In genomic region chr5:893711-894110, GRCh38 we compare ENCODE assay signal across 1 cellular context.
TF ChIP-seq lines count a peak whose summit lies in the region.

No MANE protein-coding gene starts in this region.

TF ChIP-seq in HepG2, 621 proteins besides CTCF, POLR2A, EP300 and RAD21:
- TF ChIP-seq NFE2 (CRISPR knock-in tag; IDR thresholded peaks at IDR 0.05) (no peak), ZSCAN20 (CRISPR knock-in tag; IDR thresholded peaks at IDR 0.05; ENCODE audit: borderline replicate concordance) (no peak), PREB (CRISPR knock-in tag; IDR thresholded peaks at IDR 0.05) (no peak), MAFF (IDR thresholded peaks at IDR 0.05; ENCODE audit: low read depth, low read length) (peak; percentile 51; the same call in 1 of the 2 replicates), BCL6 (CRISPR knock-in tag; IDR thresholded peaks at IDR 0.05) (no peak), TOE1 (CRISPR knock-in tag; IDR thresholded peaks at IDR 0.05) (no peak), ZNF75D (CRISPR knock-in tag; IDR thresholded peaks at IDR 0.05; ENCODE audit: borderline replicate concordance) (no peak), EZH2 (conservative IDR thresholded peaks at IDR 0.05; ENCODE audit: low read depth, low read length) (no peak), MAFK (conservative IDR thresholded peaks at IDR 0.05 in 1 of 2, IDR thresholded peaks at IDR 0.05 in 1 of 2; ENCODE audit: low read length in 2 of 2) (peak; percentile 53 to 74), ZNF768 (CRISPR knock-in tag; IDR thresholded peaks at IDR 0.05) (peak; percentile 93), CEBPB (IDR thresholded peaks at IDR 0.05; ENCODE audit: borderline replicate concordance, low read depth, low read length) (no peak), RNF2 (conservative IDR thresholded peaks at IDR 0.05; ENCODE audit: low read depth) (no peak), ZSCAN30 (CRISPR knock-in tag; IDR thresholded peaks at IDR 0.05) (no peak), GZF1 (CRISPR knock-in tag; IDR thresholded peaks at IDR 0.05) (no peak), ZBTB43 (CRISPR knock-in tag; conservative IDR thresholded peaks at IDR 0.05) (no peak), TMF1 (CRISPR knock-in tag; IDR thresholded peaks at IDR 0.05; ENCODE audit: low read depth) (no peak), KDM5B (CRISPR knock-in tag; IDR thresholded peaks at IDR 0.05; ENCODE audit: borderline replicate concordance) (no peak), ZNF577 (CRISPR knock-in tag; IDR thresholded peaks at IDR 0.05; ENCODE audit: borderline replicate concordance, low read depth) (no peak), RARA (CRISPR knock-in tag; IDR thresholded peaks at IDR 0.05) (no peak), RBFOX2 (IDR thresholded peaks at IDR 0.05; ENCODE audit: low read depth, low read length) (no peak), PHF20 (CRISPR knock-in tag; IDR thresholded peaks at IDR 0.05) (0 out of 2 replicates have a peak, but pooled peaks have one; percentile 20), ZSCAN9 (CRISPR knock-in tag; IDR thresholded peaks at IDR 0.05; ENCODE audit: borderline replicate concordance) (no peak)
- TF ChIP-seq, protein P1, sequence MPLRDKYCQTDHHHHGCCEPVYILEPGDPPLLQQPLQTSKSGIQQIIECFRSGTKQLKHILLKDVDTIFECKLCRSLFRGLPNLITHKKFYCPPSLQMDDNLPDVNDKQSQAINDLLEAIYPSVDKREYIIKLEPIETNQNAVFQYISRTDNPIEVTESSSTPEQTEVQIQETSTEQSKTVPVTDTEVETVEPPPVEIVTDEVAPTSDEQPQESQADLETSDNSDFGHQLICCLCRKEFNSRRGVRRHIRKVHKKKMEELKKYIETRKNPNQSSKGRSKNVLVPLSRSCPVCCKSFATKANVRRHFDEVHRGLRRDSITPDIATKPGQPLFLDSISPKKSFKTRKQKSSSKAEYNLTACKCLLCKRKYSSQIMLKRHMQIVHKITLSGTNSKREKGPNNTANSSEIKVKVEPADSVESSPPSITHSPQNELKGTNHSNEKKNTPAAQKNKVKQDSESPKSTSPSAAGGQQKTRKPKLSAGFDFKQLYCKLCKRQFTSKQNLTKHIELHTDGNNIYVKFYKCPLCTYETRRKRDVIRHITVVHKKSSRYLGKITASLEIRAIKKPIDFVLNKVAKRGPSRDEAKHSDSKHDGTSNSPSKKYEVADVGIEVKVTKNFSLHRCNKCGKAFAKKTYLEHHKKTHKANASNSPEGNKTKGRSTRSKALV (CRISPR knock-in tag; IDR thresholded peaks at IDR 0.05): no peak
- TF ChIP-seq, protein P2, sequence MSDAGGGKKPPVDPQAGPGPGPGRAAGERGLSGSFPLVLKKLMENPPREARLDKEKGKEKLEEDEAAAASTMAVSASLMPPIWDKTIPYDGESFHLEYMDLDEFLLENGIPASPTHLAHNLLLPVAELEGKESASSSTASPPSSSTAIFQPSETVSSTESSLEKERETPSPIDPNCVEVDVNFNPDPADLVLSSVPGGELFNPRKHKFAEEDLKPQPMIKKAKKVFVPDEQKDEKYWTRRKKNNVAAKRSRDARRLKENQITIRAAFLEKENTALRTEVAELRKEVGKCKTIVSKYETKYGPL (CRISPR knock-in tag; IDR thresholded peaks at IDR 0.05): no peak
